8 cellular contexts compared by ENCODE assay signal in genomic region chr20:45791668-45792512, GRCh38. TPM values are rescaled to one million over a fixed set of nuclear protein-coding genes. Genes with fewer than 3 reads are reported as not detected.
A peak's percentile ranks its signal among the peaks of the same experiment; 100 is the strongest.
DNase-seq lines count a peak whose midpoint lies in the region; ATAC-seq, FAIRE-seq and TF ChIP-seq lines count a peak whose summit lies in the region.

Gene DNTTIP1, plus strand, starts transcription at chr20:45791954. Its CDS starts 51 bp downstream, at chr20:45792005.
Gene WFDC3, minus strand, starts transcription at chr20:45791883. Its CDS starts 1,908 bp downstream, at chr20:45789975.

- no peaks in the 10 kb centered on the region for H3K27me3 ChIP-seq in keratinocyte (ENCODE audit: control insufficient read depth, extremely low read depth, insufficient read depth, low read length)

- no peaks in the 10 kb centered on the region for H3K27me3 Mint-ChIP-seq in central memory CD8-positive, alpha-beta T cell

- H3K9ac ChIP-seq in keratinocyte (ENCODE audit: control insufficient read depth, extremely low read depth, insufficient read depth, low read length) = peak within 1 kb of the TSS; percentile 95

- DNase-seq in AG04449 (ENCODE audit: low read depth, low spot score) = peak; percentile 12
- DNase-seq in NCI-H2227 treated with DMSO at 0.1 percent for 48 hours (lab: John Stamatoyannopoulos, UW) = peak; percentile 80
- DNase-seq in central memory CD8-positive, alpha-beta T cell (ENCODE audit: low spot score in 2 of 2) = peak; percentile 62 to 75
- DNase-seq in keratinocyte (ENCODE audit: low read depth, low spot score) = no peak
- peak; percentile 87 for DNase-seq in stimulated activated CD4-positive, alpha-beta T cell treated with anti-CD3 and anti-CD28 coated beads, Interleukin-12 subunit alpha, Interleukin-12 subunit beta, amount 100 ng/mL, for 4 hours

- CTCF ChIA-PET in AG04449 (lab: Yijun Ruan, JAX) = interaction anchor here (0.5 to 4.2 kb wide), 8 partner anchors 8 to 265 kb away, joined by 3 to 33 read pairs (median 4); no protein-coding TSS in a partner anchor

- H3K9me1 ChIP-seq in keratinocyte (ENCODE audit: control insufficient read depth, extremely low read depth, insufficient read depth, low read length) = no peaks in the 10 kb centered on the region

- no peaks in the 10 kb centered on the region for H4K20me1 ChIP-seq in keratinocyte (ENCODE audit: control insufficient read depth, extremely low read depth, insufficient read depth, low read length)

- peak within 1 kb of the TSS; percentile 97 for H3K4me2 ChIP-seq in keratinocyte (ENCODE audit: control insufficient read depth, extremely low read depth, insufficient read depth, low read depth, low read length)

- TF ChIP-seq CTCF in AG04449 (IDR thresholded peaks at IDR 0.05; ENCODE audit: insufficient read depth, low read length, missing control alignments) = no peak
- TF ChIP-seq CTCF in keratinocyte (optimal IDR thresholded peaks at IDR 0.05 in 1 of 3, IDR thresholded peaks at IDR 0.05 in 1 of 3, conservative IDR thresholded peaks at IDR 0.05 in 1 of 3; ENCODE audit: extremely low read depth in 1 of 3, insufficient read depth in 2 of 3, low read length in 3 of 3) = peak in 1 of 3 experiments; percentile 42

- ATAC-seq in GM18873 (IDR thresholded peaks at IDR 0.05; ENCODE audit: low FRiP score, unreplicated experiment) (peak; percentile 53), HG03135 (IDR thresholded peaks at IDR 0.05; ENCODE audit: unreplicated experiment) (peak; percentile 86)
- peak; percentile 94 to 96 for ATAC-seq in activated CD4-positive, CD25-positive, alpha-beta regulatory T cell treated with anti-CD3 and anti-CD28 coated beads, Interleukin-2, amount 50 U/mL, for 24 hours
- ATAC-seq in central memory CD8-positive, alpha-beta T cell (replicated peaks; ENCODE audit: extremely low read depth, poor library complexity, severe bottlenecking) = peak; percentile 91

- POLR2A ChIA-PET in AG04449 (lab: Yijun Ruan, JAX) = interaction anchor here (1.0 to 1.3 kb wide), 2 partner anchors 9 to 455 kb away, joined by 4 to 5 read pairs; no protein-coding TSS in a partner anchor

- H3K27ac Mint-ChIP-seq in central memory CD8-positive, alpha-beta T cell (ENCODE audit: low read depth) = peak within 1 kb of the TSS; percentile 97

- FAIRE-seq in keratinocyte (lab: Jason Lieb, UNC) = no peak

- H3K36me3 Mint-ChIP-seq in central memory CD8-positive, alpha-beta T cell (ENCODE audit: insufficient read depth) = peaks cover 31% of the 10 kb centered on the region

- peaks cover 12% of the 10 kb centered on the region for H3K79me2 ChIP-seq in keratinocyte (ENCODE audit: control insufficient read depth, insufficient read depth, low read length)

- H3K4me3 Mint-ChIP-seq in central memory CD8-positive, alpha-beta T cell = peak within 1 kb of the TSS; percentile 86

- peaks cover 21% of the 10 kb centered on the region for H3K4me1 ChIP-seq in keratinocyte (ENCODE audit: control insufficient read depth, extremely low read depth, insufficient read depth, low read length)

- H3K9me3 Mint-ChIP-seq in central memory CD8-positive, alpha-beta T cell = no peaks in the 10 kb centered on the region

- H3K4me1 Mint-ChIP-seq in central memory CD8-positive, alpha-beta T cell = peaks cover 16% of the 10 kb centered on the region

- H2AFZ ChIP-seq in keratinocyte (ENCODE audit: control insufficient read depth, low read length) = peak within 1 kb of the TSS; percentile 97

- H3K4me3 ChIP-seq in AG04449 (ENCODE audit: low read depth, low read length) (peak within 1 kb of the TSS; percentile 86), keratinocyte (ENCODE audit: control insufficient read depth in 2 of 3, extremely low read depth in 1 of 3, insufficient read depth in 2 of 3, low read depth in 1 of 3, low read length in 3 of 3) (peak within 1 kb of the TSS; percentile 81 to 98 (median 84))

- H3K36me3 ChIP-seq in keratinocyte (ENCODE audit: control insufficient read depth in 2 of 2, extremely low read depth in 1 of 2, insufficient read depth in 2 of 2, low read length in 2 of 2) = peaks cover 10 to 20% of the 10 kb centered on the region in 2 experiments

- dilution Hi-C loops in keratinocyte (cut with MboI; ENCODE audit: extremely low pct_ligation_motif_present, low sequenced_read_pairs) = no loop called here

- no peaks in the 10 kb centered on the region for H3K9me3 ChIP-seq in keratinocyte (ENCODE audit: control insufficient read depth, low read depth, low read length)

- H3K27ac ChIP-seq in keratinocyte (ENCODE audit: control insufficient read depth, insufficient read depth, low read length) = peak within 1 kb of the TSS; percentile 91

RNA-seq across cellular contexts. Expression of gene DNTTIP1, which starts in this region (rescaled TPM):
- polyA plus RNA-seq in keratinocyte = 24.9 to 43.3 TPM (median 36.1 TPM) in 3 replicates
- 20.4 TPM for polyA plus RNA-seq in keratinocyte (2011; ENCODE audit: low read depth)
- polyA plus RNA-seq in keratinocyte (2011; cell fraction: cytosol; rRNA removed) = 21.3 and 26.4 TPM in 2 replicates
- polyA plus RNA-seq in keratinocyte (2011; cell fraction: nucleus; rRNA removed) = 25.1 and 28.9 TPM in 2 replicates
- 21.7 and 32.9 TPM in 2 replicates for polyA plus RNA-seq in keratinocyte (2012; ENCODE audit: low replicate concordance)
- 11.3 to 24.8 TPM (median 14.8 TPM) in 3 replicates for polyA minus RNA-seq in keratinocyte
- polyA minus RNA-seq in keratinocyte (2011; cell fraction: cytosol; rRNA and poly(A)+ RNA removed) = 13.4 TPM
- polyA minus RNA-seq in keratinocyte (2011; cell fraction: nucleus; rRNA and poly(A)+ RNA removed) = 7.4 and 10.1 TPM in 2 replicates

RNA-seq across cellular contexts. Expression of gene WFDC3, which starts in this region (rescaled TPM):
- polyA plus RNA-seq in keratinocyte = 0.58 to 1.5 TPM (median 1.0 TPM) in 3 replicates
- polyA plus RNA-seq in keratinocyte (2011; ENCODE audit: low read depth) = not detected
- 0.81 and 1.2 TPM in 2 replicates for polyA plus RNA-seq in keratinocyte (2011; cell fraction: cytosol; rRNA removed)
- polyA plus RNA-seq in keratinocyte (2011; cell fraction: nucleus; rRNA removed) = 0.28 and 0.67 TPM in 2 replicates
- polyA plus RNA-seq in keratinocyte (2012; ENCODE audit: low replicate concordance) = 0.17 and 3.6 TPM in 2 replicates
- polyA minus RNA-seq in keratinocyte = 0.99 to 1.4 TPM in 2 of 3 replicates, not detected in the other
- polyA minus RNA-seq in keratinocyte (2011; cell fraction: cytosol; rRNA and poly(A)+ RNA removed) = not detected
- 0.70 TPM in 1 of 2 replicates, not detected in the other for polyA minus RNA-seq in keratinocyte (2011; cell fraction: nucleus; rRNA and poly(A)+ RNA removed)
